15 cellular contexts compared by ENCODE assay signal in the genomic region with DNA sequence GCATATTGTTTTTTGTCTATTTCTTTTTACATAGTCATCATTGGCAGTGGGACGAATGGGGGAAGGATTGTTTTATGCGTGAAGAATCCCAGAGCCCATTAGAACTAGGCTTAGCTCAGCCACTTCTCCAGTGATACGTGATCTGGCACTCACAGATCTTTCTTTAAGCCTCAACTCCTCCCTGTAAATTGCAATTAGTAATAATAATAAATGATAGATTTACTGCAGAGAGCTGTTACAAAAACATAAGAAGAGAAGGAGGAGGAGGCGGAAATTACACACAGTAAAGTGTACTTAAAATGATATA.
DNase-seq lines count a peak whose midpoint lies in the region; ATAC-seq and TF ChIP-seq lines count a peak whose summit lies in the region.
"Had no signal": no experiment of that assay in that cellular context is flagged by ENCODE, and none has a peak within 500 bp of the region (broad histone marks: within the 10 kb centered on the region; RNA-seq: fewer than 3 reads in every experiment).

No MANE protein-coding gene starts in this region.

- peaks cover 1% of the 10 kb centered on the region for H3K79me1 ChIP-seq in neuronal stem cell (ENCODE audit: low read depth, low read length)

- H3K36me3 ChIP-seq in neuronal stem cell (replicated peaks in 1 of 2; ENCODE audit: control insufficient read depth in 2 of 2, insufficient read depth in 2 of 2, low read length in 2 of 2), result no peaks in the 10 kb centered on the region
- H3K36me3 ChIP-seq in upper lobe of left lung, result no peaks in the 10 kb centered on the region
- H3K36me3 ChIP-seq: BLaER1 treated with 17β-estradiol and CSF1 and Interleukin-3, amounts not matched to agents 10 nM and 100 nM; MG63; uterus had no signal

- no peak for TF ChIP-seq CTCF in upper lobe of left lung (IDR thresholded peaks at IDR 0.05)

- no peak overlapping the region for H3K4me3 ChIP-seq in neuronal stem cell (ENCODE audit: low read length in 2 of 2)
- H3K4me3 ChIP-seq in upper lobe of left lung, result no peak overlapping the region
- H3K4me3 ChIP-seq: BLaER1 treated with 17β-estradiol and CSF1 and Interleukin-3, amounts not matched to agents 10 nM and 100 nM; dorsolateral prefrontal cortex; MG63; uterus had no signal

- H2BK5ac ChIP-seq in neuronal stem cell (ENCODE audit: low read length), result no peak overlapping the region

- H3K27me3 ChIP-seq in neuronal stem cell (ENCODE audit: control insufficient read depth in 3 of 3, insufficient read depth in 3 of 3, low read depth in 1 of 3, low read length in 3 of 3) (no peaks in the 10 kb centered on the region), upper lobe of left lung (no peaks in the 10 kb centered on the region)
- H3K27me3 ChIP-seq: BLaER1 treated with 17β-estradiol and CSF1 and Interleukin-3, amounts not matched to agents 10 nM and 100 nM; dorsolateral prefrontal cortex; MG63; uterus had no signal

- ATAC-seq in GM18868 (IDR thresholded peaks at IDR 0.05; ENCODE audit: unreplicated experiment) (peak; percentile 18), GM21576 (IDR thresholded peaks at IDR 0.05; ENCODE audit: unreplicated experiment) (peak; percentile 11), HG03432 (IDR thresholded peaks at IDR 0.05; ENCODE audit: unreplicated experiment) (peak; percentile 21), upper lobe of left lung (ENCODE audit: low FRiP score in 2 of 2) (no peak)
- ATAC-seq in activated CD4-positive, CD25-positive, alpha-beta regulatory T cell treated with anti-CD3 and anti-CD28 coated beads, Interleukin-2, amount 50 U/mL, for 24 hours, result no peak

- H3K14ac ChIP-seq in neuronal stem cell (ENCODE audit: low read length), result no peak overlapping the region

- no peak overlapping the region for H2BK15ac ChIP-seq in neuronal stem cell (ENCODE audit: low read length)

- no peak overlapping the region for H2BK12ac ChIP-seq in neuronal stem cell (ENCODE audit: low read length)

- TF ChIP-seq POLR2A in upper lobe of left lung (IDR thresholded peaks at IDR 0.05), result no peak

- no peak overlapping the region for H3K9ac ChIP-seq in neuronal stem cell (ENCODE audit: low read depth, low read length, poor library complexity)
- H3K9ac ChIP-seq: BLaER1 treated with 17β-estradiol and CSF1 and Interleukin-3, amounts not matched to agents 10 nM and 100 nM had no signal

- no peak overlapping the region for H3K23ac ChIP-seq in neuronal stem cell (ENCODE audit: low read depth, low read length, poor library complexity)

- no peak overlapping the region for H2AK5ac ChIP-seq in neuronal stem cell (ENCODE audit: low read depth, low read length)

- no peak overlapping the region for H3K4me2 ChIP-seq in neuronal stem cell (ENCODE audit: insufficient read depth, low read length, poor library complexity, severe bottlenecking)
- H3K4me2 ChIP-seq: BLaER1 treated with 17β-estradiol and CSF1 and Interleukin-3, amounts not matched to agents 10 nM and 100 nM had no signal

- H3K9me3 ChIP-seq in neuronal stem cell (replicated peaks in 1 of 2; ENCODE audit: control insufficient read depth in 2 of 2, insufficient read depth in 1 of 2, low read depth in 1 of 2, low read length in 2 of 2) (no peaks in the 10 kb centered on the region), upper lobe of left lung (no peaks in the 10 kb centered on the region)
- H3K9me3 ChIP-seq: BLaER1 treated with 17β-estradiol and CSF1 and Interleukin-3, amounts not matched to agents 10 nM and 100 nM; MG63; uterus had no signal

- H3K4ac ChIP-seq in neuronal stem cell (ENCODE audit: low read length), result no peak overlapping the region

- no peak overlapping the region for H4K8ac ChIP-seq in neuronal stem cell (ENCODE audit: low read depth, low read length)

- H3K4me1 ChIP-seq in neuronal stem cell (ENCODE audit: control insufficient read depth in 2 of 2, insufficient read depth in 1 of 2, low read depth in 1 of 2, low read length in 2 of 2) (peaks cover 0 to 4% of the 10 kb centered on the region in 2 donors), upper lobe of left lung (peaks cover 0 to 4% (median 0%) of the 10 kb centered on the region in 4 donors)
- H3K4me1 ChIP-seq: uterus had no signal

- H2AFZ ChIP-seq in neuronal stem cell (ENCODE audit: low read length), result peak overlapping the region; percentile 16

- no peak overlapping the region for H4K91ac ChIP-seq in neuronal stem cell (ENCODE audit: low read depth, low read length, poor library complexity)

- no peak for TF ChIP-seq EP300 in upper lobe of left lung (IDR thresholded peaks at IDR 0.05)

- no peak overlapping the region for H2BK120ac ChIP-seq in neuronal stem cell (ENCODE audit: low read depth, low read length)

- no CpG with 5 or more reads among the region's 4 CpGs for WGBS in neuronal stem cell (ENCODE audit: extremely low coverage in 2 of 2, insufficient read length in 2 of 2, insufficient replicate concordance in 1 of 2), 2 donors
- 35 to 47% methylated on average over 4 of the region's 4 CpGs for WGBS in upper lobe of left lung, 2 donors

- H3K18ac ChIP-seq in neuronal stem cell (ENCODE audit: low read length), result no peak overlapping the region

- DNase-seq in neuronal stem cell (ENCODE audit: low spot score), result no peak
- DNase-seq in NK-92 (lab: John Stamatoyannopoulos, UW; ENCODE audit: unreplicated experiment), result no peak
- DNase-seq in middle frontal gyrus (ENCODE audit: extremely low spot score, low spot score), result no peak
- DNase-seq in upper lobe of left lung, result no peak
- DNase-seq: activated B cell treated with CpG ODN at 0.5 μM for 24 hours, DMS79 treated with DMSO at 0.1 percent for 48 hours, NCI-H774, uterus had no signal

- no peak overlapping the region for H3K27ac ChIP-seq in neuronal stem cell (replicated peaks; ENCODE audit: low read length)
- H3K27ac ChIP-seq in upper lobe of left lung, result no peak overlapping the region
- H3K27ac ChIP-seq: BLaER1 treated with 17β-estradiol and CSF1 and Interleukin-3, amounts not matched to agents 10 nM and 100 nM; dorsolateral prefrontal cortex; uterus had no signal

Comparison
In these comparisons a context has a peak if more than half of its experiments do, and no peak if none do; other contexts are left out.
1. ATAC-seq: peak in GM18868 (single experiment), GM21576 (single experiment) and HG03432 (single experiment); none in activated CD4-positive, CD25-positive, alpha-beta regulatory T cell treated with anti-CD3 and anti-CD28 coated beads, Interleukin-2, amount 50 U/mL, for 24 hours (0 of 2) and upper lobe of left lung (0 of 2).